11 cellular contexts compared by ENCODE assay signal in genomic region chr11:68266121-68266891, GRCh38. TPM values are rescaled to one million over a fixed set of nuclear protein-coding genes. Genes with fewer than 3 reads are reported as not detected.
DNase-seq lines count a peak whose midpoint lies in the region; ATAC-seq and TF ChIP-seq lines count a peak whose summit lies in the region.
"Had no signal": no experiment of that assay in that cellular context is flagged by ENCODE, and none has a peak within 500 bp of the region (broad histone marks: within the 10 kb centered on the region; RNA-seq: fewer than 3 reads in every experiment).

No MANE protein-coding gene starts in this region.

- H3K27ac ChIP-seq in KMS-11 (peak overlapping the region; percentile 100), PC-9 (no peak overlapping the region)

- H3K79me2 ChIP-seq in KMS-11 (ENCODE audit: insufficient read depth, low read depth) = peaks cover 48% of the 10 kb centered on the region
- peaks cover 23% of the 10 kb centered on the region for H3K79me2 ChIP-seq in PC-9 (ENCODE audit: low read depth)

- H3K27ac Mint-ChIP-seq in HFFc6 = no peak overlapping the region

- no peaks in the 10 kb centered on the region for H3K9me2 ChIP-seq in PC-9 (ENCODE audit: insufficient read depth)

- peaks cover 1% of the 10 kb centered on the region; the same call in 1 of the 2 replicates for H3K27me3 Mint-ChIP-seq in HFFc6 (ENCODE audit: insufficient read depth)

- H3K36me3 ChIP-seq in KMS-11 (ENCODE audit: insufficient read depth) (peaks cover 8% of the 10 kb centered on the region; the same call in 1 of the 2 replicates), PC-9 (ENCODE audit: low read depth) (no peaks in the 10 kb centered on the region)

- POLR2A ChIA-PET in PC-9 (lab: Charles Lee; ENCODE audit: unreplicated experiment) = no interaction called here

- intact Hi-C loops in PC-9 (cut with micrococcal nuclease; ENCODE audit: unreplicated experiment) (no loop called here), left colon (cut with DNase I, micrococcal nuclease) (no loop called here)

- H3K9me3 Mint-ChIP-seq in HFFc6 = no peaks in the 10 kb centered on the region

- ATAC-seq in GM18498 (IDR thresholded peaks at IDR 0.05; ENCODE audit: unreplicated experiment) = peak; percentile 59
- ATAC-seq in GM21529 (IDR thresholded peaks at IDR 0.05; ENCODE audit: unreplicated experiment) = peak; percentile 66
- ATAC-seq in left colon = no peak

- DNase-seq in medulla oblongata (ENCODE audit: extremely low spot score) = peak; percentile 76
- no peak for DNase-seq in activated T-cell treated with anti-CD3 and anti-CD28 coated beads, Interleukin-2, amount 50 U/mL, for 48 hours
- DNase-seq in HFFc6 = no peak
- DNase-seq in PC-9 = no peak
- DNase-seq in left colon = no peak
- DNase-seq: dermis blood vessel endothelial cell, DMS 273 treated with DMSO at 0.1 percent for 48 hours, NCI-H69 had no signal

- peaks cover 45% of the 10 kb centered on the region for H3K36me3 Mint-ChIP-seq in HFFc6 (ENCODE audit: low read depth)

- peaks cover 61% of the 10 kb centered on the region for H3K4me1 ChIP-seq in KMS-11 (ENCODE audit: low read depth, poor library complexity, severe bottlenecking)
- peaks cover 7% of the 10 kb centered on the region for H3K4me1 ChIP-seq in PC-9 (replicated peaks; ENCODE audit: insufficient read depth)

- no peak overlapping the region for H3K4me3 ChIP-seq in KMS-11 (IDR thresholded peaks at IDR 0.05; ENCODE audit: insufficient read depth, low read depth, low read length)
- no peak overlapping the region for H3K4me3 ChIP-seq in PC-9

- peak overlapping the region; percentile 78 for H3K9ac ChIP-seq in KMS-11

- peak overlapping the region; percentile 100 for H3K4me2 ChIP-seq in KMS-11
- no peak overlapping the region for H3K4me2 ChIP-seq in PC-9

- peaks cover 33% of the 10 kb centered on the region for H3K4me1 Mint-ChIP-seq in HFFc6 (ENCODE audit: low read depth)

- no peaks in the 10 kb centered on the region for H3K9me3 ChIP-seq in PC-9 (ENCODE audit: insufficient read depth, low read depth)

- CTCF ChIA-PET in PC-9 (lab: Charles Lee) = interaction anchor here (0.6 kb wide), 1 partner anchor 9 kb away, joined by 3 read pairs; no protein-coding TSS in a partner anchor

- H2AFZ ChIP-seq in KMS-11 (ENCODE audit: low read depth) = peak overlapping the region; percentile 48; the same call in 1 of the 2 replicates
- H2AFZ ChIP-seq in PC-9 = no peak overlapping the region

- H4K20me1 ChIP-seq in KMS-11 (ENCODE audit: insufficient read depth) (no peaks in the 10 kb centered on the region), PC-9 (ENCODE audit: insufficient read depth) (peaks cover 6% of the 10 kb centered on the region; the same call in 1 of the 2 replicates)

- BruUV-seq in PC-9 (replicated peaks; lab: Mats Ljungman, UMichigan) = no TSS peak

- H3K27me3 ChIP-seq in KMS-11 (ENCODE audit: insufficient read depth, low read depth) = no peaks in the 10 kb centered on the region
- H3K27me3 ChIP-seq in PC-9 (ENCODE audit: insufficient read depth, low read depth) = no peaks in the 10 kb centered on the region

- no peak overlapping the region for H3K4me3 Mint-ChIP-seq in HFFc6

- TF ChIP-seq CTCF in KMS-11 (conservative IDR thresholded peaks at IDR 0.05; ENCODE audit: low read depth, low read length) = no peak
- no peak for TF ChIP-seq CTCF in HFFc6 (IDR thresholded peaks at IDR 0.05)
- no peak for TF ChIP-seq CTCF in PC-9 (conservative IDR thresholded peaks at IDR 0.05)

- H3F3A ChIP-seq in PC-9 (ENCODE audit: insufficient read depth, low read depth) = no peaks in the 10 kb centered on the region

RNA-seq across cellular contexts. Expression of gene C11orf24, which starts 5.5 kb away (rescaled TPM):
- 100 to 1,000 TPM in 3 of 6 experiments, 10 to 100 TPM in 3; 88.4 to 126 (median 101) TPM for total RNA-seq in HFFc6 (2021; fragmentation: NEBNext Ultra II Directional; extraction: Animal tissue kit (Norgen Biotek cat#: 25700))
- 27.2 and 37.7 TPM in 2 replicates for total RNA-seq in PC-9 (2021)
- 10 to 100 TPM; 68.8 to 76.3 TPM for total RNA-seq in left colon

RNA-seq across cellular contexts. Expression of gene LRP5, which starts 46.1 kb away (rescaled TPM):
- total RNA-seq in HFFc6 (2021; fragmentation: NEBNext Ultra II Directional; extraction: Animal tissue kit (Norgen Biotek cat#: 25700)) = 10 to 100 TPM in 2 of 6 experiments, 1 to 10 TPM in 4; 2.5 to 14.9 (median 3.8) TPM
- 112 and 129 TPM in 2 replicates for total RNA-seq in PC-9 (2021)
- 100 to 1,000 TPM in 1 of 2 donors, 10 to 100 TPM in 1; 86.8 to 106 TPM for total RNA-seq in left colon

RNA-seq across cellular contexts. Expression of gene KMT5B, which starts 53.2 kb away (rescaled TPM):
- total RNA-seq in HFFc6 (2021; fragmentation: NEBNext Ultra II Directional; extraction: Animal tissue kit (Norgen Biotek cat#: 25700)) = 10 to 100 TPM; 20.3 to 23.7 (median 22.4) TPM
- total RNA-seq in PC-9 (2021) = 36.4 and 45.7 TPM in 2 replicates
- 10 to 100 TPM; 56.9 to 62.8 TPM for total RNA-seq in left colon
